Comparison of ENCODE assay signal across 1 cellular context in the genomic region with DNA sequence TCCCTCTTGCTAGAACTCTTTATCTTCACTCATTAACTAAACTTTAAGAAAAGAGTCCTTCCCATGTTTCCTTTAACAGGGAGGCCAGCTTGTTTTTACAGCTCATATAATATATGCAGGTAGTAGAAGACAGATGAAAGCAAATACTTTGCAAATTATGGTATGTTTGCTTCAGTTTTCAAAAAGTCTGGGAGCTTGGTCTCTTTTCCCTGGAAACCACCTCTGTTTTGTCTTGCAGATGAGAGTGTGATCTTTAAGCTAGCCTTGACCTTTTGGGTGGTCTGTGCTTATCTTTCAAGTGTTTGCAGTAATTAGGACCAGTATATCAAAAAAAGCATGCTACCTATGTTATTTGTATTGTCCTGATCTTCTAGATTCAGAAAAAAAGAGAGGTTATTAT.
TF ChIP-seq lines count a peak whose summit lies in the region.

No MANE protein-coding gene starts in this region.

TF ChIP-seq in SK-N-SH, 30 proteins besides CTCF, POLR2A, EP300 and RAD21 (continued from another document):
- TF ChIP-seq, protein P1, sequence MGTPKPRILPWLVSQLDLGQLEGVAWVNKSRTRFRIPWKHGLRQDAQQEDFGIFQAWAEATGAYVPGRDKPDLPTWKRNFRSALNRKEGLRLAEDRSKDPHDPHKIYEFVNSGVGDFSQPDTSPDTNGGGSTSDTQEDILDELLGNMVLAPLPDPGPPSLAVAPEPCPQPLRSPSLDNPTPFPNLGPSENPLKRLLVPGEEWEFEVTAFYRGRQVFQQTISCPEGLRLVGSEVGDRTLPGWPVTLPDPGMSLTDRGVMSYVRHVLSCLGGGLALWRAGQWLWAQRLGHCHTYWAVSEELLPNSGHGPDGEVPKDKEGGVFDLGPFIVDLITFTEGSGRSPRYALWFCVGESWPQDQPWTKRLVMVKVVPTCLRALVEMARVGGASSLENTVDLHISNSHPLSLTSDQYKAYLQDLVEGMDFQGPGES (IDR thresholded peaks at IDR 0.05; ENCODE audit: low read depth, low read length), result no peak
- TF ChIP-seq CHD2 (IDR thresholded peaks at IDR 0.05; ENCODE audit: low read length, partially characterized antibody) (no peak), POLR2AphosphoS5 (IDR thresholded peaks at IDR 0.05; ENCODE audit: low read depth, low read length) (no peak), NFIC (IDR thresholded peaks at IDR 0.05; ENCODE audit: borderline replicate concordance) (no peak), YY1 (IDR thresholded peaks at IDR 0.05; ENCODE audit: low read depth) (no peak), FOXJ3 (CRISPR knock-in tag; IDR thresholded peaks at IDR 0.05) (no peak)
